In the genomic region with DNA sequence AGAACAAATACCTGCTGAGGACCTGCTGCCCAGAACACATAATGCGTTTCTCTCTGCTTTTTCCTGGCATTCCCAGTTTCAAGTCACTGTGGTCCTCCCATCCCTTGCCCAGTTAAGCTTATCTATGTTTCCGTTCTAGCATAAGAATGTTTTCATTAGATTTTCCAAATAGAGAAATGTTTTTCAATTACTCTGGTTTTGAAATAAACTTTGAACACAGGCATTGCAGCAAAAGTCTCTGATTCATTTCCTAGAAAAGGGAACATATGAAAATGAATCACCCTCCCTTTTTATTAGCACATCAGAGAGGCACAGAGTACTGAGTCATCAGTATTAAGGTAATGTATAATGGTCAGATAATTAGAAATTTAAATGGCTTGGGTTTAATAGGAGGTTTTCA, we compare ENCODE assay signal across 12 cellular contexts.
A peak's percentile ranks its signal among the peaks of the same experiment; 100 is the strongest.
DNase-seq lines count a peak whose midpoint lies in the region; ATAC-seq, FAIRE-seq and TF ChIP-seq lines count a peak whose summit lies in the region.
"Had no signal": no experiment of that assay in that cellular context is flagged by ENCODE, and none has a peak within 500 bp of the region (broad histone marks: within the 10 kb centered on the region; RNA-seq: fewer than 3 reads in every experiment).

No MANE protein-coding gene starts in this region.

- H3K27ac Mint-ChIP-seq in HFFc6, result peak overlapping the region; percentile 24; the same call in 1 of the 2 replicates
- H3K27ac Mint-ChIP-seq in chondrocyte (ENCODE audit: unreplicated experiment), result peak overlapping the region; percentile 70
- H3K27ac Mint-ChIP-seq in progenitor cell of endocrine pancreas, result no peak overlapping the region

- H3K9me3 ChIP-seq in A549, result peaks cover 8% of the 10 kb centered on the region; the same call in 2 of the 3 replicates

- H3K4me2 ChIP-seq in A549, result no peak overlapping the region
- no peak overlapping the region for H3K4me2 ChIP-seq in mesendoderm (ENCODE audit: low read length)

- WGBS in A549 (ENCODE audit: missing lambda C conversion rate), result 56% methylated on average over 2 of the region's 2 CpGs
- no CpG with 5 or more reads among the region's 2 CpGs for WGBS in mesendoderm (ENCODE audit: extremely low coverage, insufficient coverage, low lambda C conversion rate)

- H3K9ac ChIP-seq in mesendoderm (ENCODE audit: low read length), result no peak overlapping the region

- H3K9me3 Mint-ChIP-seq in HFFc6 (no peaks in the 10 kb centered on the region), chondrocyte (ENCODE audit: low read depth) (peaks cover 17% of the 10 kb centered on the region), progenitor cell of endocrine pancreas (ENCODE audit: low read depth) (peaks cover under 1% of the 10 kb centered on the region)

- no peak for TF ChIP-seq EP300 in A549 (IDR thresholded peaks at IDR 0.05)

- CTCF ChIA-PET in A549 (lab: Yijun Ruan, JAX), result no interaction called here

- H3K27ac ChIP-seq in A549, result no peak overlapping the region
- no peak overlapping the region for H3K27ac ChIP-seq in mesendoderm (ENCODE audit: low read depth, low read length)
- H3K27ac ChIP-seq: C4-2B, suprapubic skin had no signal

- H2BK5ac ChIP-seq in mesendoderm (ENCODE audit: low read length), result no peak overlapping the region

- H2BK15ac ChIP-seq in mesendoderm (replicated peaks; ENCODE audit: low read depth), result no peak overlapping the region

- no peak for FAIRE-seq in A549 (lab: Jason Lieb, UNC)

- H3K4ac ChIP-seq in mesendoderm (ENCODE audit: low read depth, low read length), result no peak overlapping the region

- H3K36me3 Mint-ChIP-seq in HFFc6 (ENCODE audit: low read depth) (no peaks in the 10 kb centered on the region), chondrocyte (ENCODE audit: low read depth) (peaks cover 2% of the 10 kb centered on the region), progenitor cell of endocrine pancreas (ENCODE audit: insufficient read depth) (no peaks in the 10 kb centered on the region)

- H3K23ac ChIP-seq in mesendoderm (ENCODE audit: low read length), result no peak overlapping the region

- DNase-seq in A549 (ENCODE audit: low read depth in 1 of 2, low spot score in 1 of 2), result no peak
- peak; percentile 51 for DNase-seq in HFFc6
- DNase-seq in chondrocyte (ENCODE audit: low spot score), result no peak
- DNase-seq in kidney tubule cell (ENCODE audit: low spot score), result peak; percentile 50
- no peak for DNase-seq in mesendoderm
- no peak for DNase-seq in progenitor cell of endocrine pancreas (ENCODE audit: low spot score, unreplicated experiment)
- DNase-seq: NCI-H2171; stimulated activated CD4-positive, alpha-beta T cell treated with anti-CD3 and anti-CD28 coated beads, Interleukin-4, amount 100 ng/mL, for 1 hour had no signal

- no peak overlapping the region for H4K5ac ChIP-seq in mesendoderm (ENCODE audit: low read length)

- peak overlapping the region; percentile 48 for H3K4me3 Mint-ChIP-seq in HFFc6
- no peak overlapping the region for H3K4me3 Mint-ChIP-seq in chondrocyte (ENCODE audit: unreplicated experiment)
- H3K4me3 Mint-ChIP-seq in progenitor cell of endocrine pancreas (ENCODE audit: low read depth), result no peak overlapping the region

- H3K4me3 ChIP-seq in A549 (no peak overlapping the region), mesendoderm (ENCODE audit: low read length) (no peak overlapping the region)
- H3K4me3 ChIP-seq: suprapubic skin had no signal

- H3K4me1 ChIP-seq in A549 (no peaks in the 10 kb centered on the region), mesendoderm (ENCODE audit: control insufficient read depth, low read depth, low read length) (no peaks in the 10 kb centered on the region)

- no peak for TF ChIP-seq RAD21 in A549 (conservative IDR thresholded peaks at IDR 0.05 in 1 of 2, IDR thresholded peaks at IDR 0.05 in 1 of 2)

- POLR2A ChIA-PET in A549 (lab: Yijun Ruan, JAX), result no interaction called here

- H2BK120ac ChIP-seq in mesendoderm (ENCODE audit: low read depth, low read length), result no peak overlapping the region

- H3K4me1 Mint-ChIP-seq in HFFc6 (ENCODE audit: low read depth), result peaks cover 23% of the 10 kb centered on the region
- peaks cover 16% of the 10 kb centered on the region for H3K4me1 Mint-ChIP-seq in chondrocyte (ENCODE audit: low read depth)
- H3K4me1 Mint-ChIP-seq in progenitor cell of endocrine pancreas (ENCODE audit: low read depth), result no peaks in the 10 kb centered on the region

- H3K79me1 ChIP-seq in mesendoderm (ENCODE audit: low read length), result no peaks in the 10 kb centered on the region

- H3K18ac ChIP-seq in mesendoderm (ENCODE audit: low read length), result no peak overlapping the region

- H3K27me3 ChIP-seq in mesendoderm (ENCODE audit: insufficient read depth, low read length, poor library complexity), result no peaks in the 10 kb centered on the region
- H3K27me3 ChIP-seq: suprapubic skin had no signal

- H3K56ac ChIP-seq in mesendoderm (ENCODE audit: low read length), result no peak overlapping the region

- no peaks in the 10 kb centered on the region for H3K36me3 ChIP-seq in mesendoderm (ENCODE audit: control insufficient read depth, insufficient read depth, low read length)
- H3K36me3 ChIP-seq: suprapubic skin had no signal

- TF ChIP-seq CTCF in A549 (IDR thresholded peaks at IDR 0.05) (no peak), HFFc6 (IDR thresholded peaks at IDR 0.05) (no peak), chondrocyte (IDR thresholded peaks at IDR 0.05) (no peak), progenitor cell of endocrine pancreas (IDR thresholded peaks at IDR 0.05; ENCODE audit: unreplicated experiment) (no peak)

- no peak overlapping the region for H2AK5ac ChIP-seq in mesendoderm (ENCODE audit: low read length)

- no peak for TF ChIP-seq POLR2A in A549 (IDR thresholded peaks at IDR 0.05; ENCODE audit: low read length)

- ATAC-seq in A549 (no peak), GM18861 (IDR thresholded peaks at IDR 0.05; ENCODE audit: unreplicated experiment) (no peak), HG03045 (IDR thresholded peaks at IDR 0.05; ENCODE audit: unreplicated experiment) (no peak)

- H4K8ac ChIP-seq in mesendoderm (ENCODE audit: low read depth, low read length), result no peak overlapping the region

- H3K27me3 Mint-ChIP-seq in HFFc6 (ENCODE audit: insufficient read depth) (peaks cover 8% of the 10 kb centered on the region; the same call in 1 of the 2 replicates), chondrocyte (ENCODE audit: low read depth) (peaks cover 7% of the 10 kb centered on the region), progenitor cell of endocrine pancreas (no peaks in the 10 kb centered on the region)

- H3K79me2 ChIP-seq in mesendoderm (ENCODE audit: control insufficient read depth, insufficient read depth, low read length), result no peaks in the 10 kb centered on the region

TF ChIP-seq in A549, 52 proteins besides CTCF, POLR2A, EP300 and RAD21:
- TF ChIP-seq GATA3 (IDR thresholded peaks at IDR 0.05; ENCODE audit: borderline replicate concordance) (no peak), HEYL (CRISPR knock-in tag; IDR thresholded peaks at IDR 0.05) (no peak), EHF (CRISPR knock-in tag; IDR thresholded peaks at IDR 0.05) (no peak), ZFP36 (IDR thresholded peaks at IDR 0.05; ENCODE audit: borderline replicate concordance, partially characterized antibody) (no peak), NPAS2 (CRISPR knock-in tag; IDR thresholded peaks at IDR 0.05; ENCODE audit: borderline replicate concordance) (no peak), CEBPB (IDR thresholded peaks at IDR 0.05) (no peak), ESRRA (IDR thresholded peaks at IDR 0.05; ENCODE audit: borderline replicate concordance, low read length) (no peak), MAZ (IDR thresholded peaks at IDR 0.05; ENCODE audit: borderline replicate concordance, low read depth, low read length) (no peak), MAFK (IDR thresholded peaks at IDR 0.05; ENCODE audit: partially characterized antibody) (peak; percentile 51), FOSL2 (IDR thresholded peaks at IDR 0.05) (no peak), FOSL2 (CRISPR knock-in tag; IDR thresholded peaks at IDR 0.05) (0 out of 2 replicates have a peak, but pooled peaks have one; percentile 17), CBX8 (IDR thresholded peaks at IDR 0.05) (no peak)
- TF ChIP-seq, protein P1, sequence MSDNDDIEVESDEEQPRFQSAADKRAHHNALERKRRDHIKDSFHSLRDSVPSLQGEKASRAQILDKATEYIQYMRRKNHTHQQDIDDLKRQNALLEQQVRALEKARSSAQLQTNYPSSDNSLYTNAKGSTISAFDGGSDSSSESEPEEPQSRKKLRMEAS (IDR thresholded peaks at IDR 0.05), result no peak
- TF ChIP-seq, protein P2, sequence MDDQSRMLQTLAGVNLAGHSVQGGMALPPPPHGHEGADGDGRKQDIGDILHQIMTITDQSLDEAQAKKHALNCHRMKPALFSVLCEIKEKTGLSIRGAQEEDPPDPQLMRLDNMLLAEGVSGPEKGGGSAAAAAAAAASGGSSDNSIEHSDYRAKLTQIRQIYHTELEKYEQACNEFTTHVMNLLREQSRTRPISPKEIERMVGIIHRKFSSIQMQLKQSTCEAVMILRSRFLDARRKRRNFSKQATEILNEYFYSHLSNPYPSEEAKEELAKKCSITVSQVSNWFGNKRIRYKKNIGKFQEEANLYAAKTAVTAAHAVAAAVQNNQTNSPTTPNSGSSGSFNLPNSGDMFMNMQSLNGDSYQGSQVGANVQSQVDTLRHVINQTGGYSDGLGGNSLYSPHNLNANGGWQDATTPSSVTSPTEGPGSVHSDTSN (IDR thresholded peaks at IDR 0.05), result no peak

Comparison
In these comparisons a context has a peak if more than half of its experiments do, and no peak if none do; other contexts are left out.
1. DNase-seq: peak in HFFc6 (single experiment) and kidney tubule cell (single experiment); none in A549 (0 of 2), chondrocyte (single experiment), mesendoderm (single experiment) and progenitor cell of endocrine pancreas (single experiment).